Comparison of ENCODE assay signal across 8 cellular contexts in the genomic region with DNA sequence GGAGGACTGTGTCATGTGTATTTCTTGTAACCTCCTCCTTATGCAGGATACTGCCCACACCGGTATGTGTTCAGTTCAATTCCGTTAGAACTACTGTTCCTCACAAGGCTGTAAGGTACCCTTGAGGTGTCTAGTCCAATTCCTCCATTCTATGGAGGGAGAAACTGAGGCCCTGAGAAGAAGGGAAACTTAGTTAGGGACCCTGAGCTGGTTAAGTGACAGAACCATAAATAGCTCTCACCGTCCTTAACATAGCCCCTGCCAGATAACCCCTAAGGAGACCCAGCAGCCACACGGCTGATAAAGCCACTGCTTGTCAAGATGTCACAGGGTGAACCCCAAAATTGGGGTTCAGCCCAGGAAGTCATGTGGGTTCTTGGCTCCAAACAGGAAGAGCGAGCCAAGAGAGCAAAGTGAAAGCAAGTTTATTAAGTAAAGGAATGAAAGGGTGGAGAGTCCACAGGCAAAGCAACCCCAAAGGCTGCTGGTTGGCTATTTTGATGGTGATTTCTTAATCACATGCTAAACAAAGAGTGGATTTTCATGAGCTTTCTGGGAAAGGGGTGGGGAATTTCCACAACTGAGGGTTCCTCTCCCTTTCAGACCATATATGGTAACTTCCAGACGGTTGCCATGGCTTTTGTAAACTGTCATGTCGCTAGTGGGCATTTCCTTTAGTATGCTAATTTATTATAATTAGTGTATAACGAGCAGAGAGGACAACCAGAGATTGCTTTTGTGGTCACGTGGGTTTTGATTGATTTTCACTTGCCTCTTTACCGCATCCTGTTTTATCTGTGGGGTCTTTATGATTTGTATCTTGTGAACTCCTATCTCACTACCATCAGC.
DNase-seq lines count a peak whose midpoint lies in the region; ATAC-seq, FAIRE-seq and TF ChIP-seq lines count a peak whose summit lies in the region.

No MANE protein-coding gene starts in this region.

- POLR2A ChIA-PET in GM12878 (lab: Charles Lee), result interaction anchor here (0.7 to 1.9 kb wide), 4 partner anchors 14 to 113 kb away, joined by 3 to 6 read pairs (median 4); no protein-coding TSS in a partner anchor

- TF ChIP-seq EP300 in GM12878 (IDR thresholded peaks at IDR 0.05; ENCODE audit: borderline replicate concordance in 1 of 2, control insufficient read depth in 1 of 2, low read depth in 2 of 2, low read length in 2 of 2), result no peak

- H3K4me3 ChIP-seq in GM12878, result peak overlapping the region; percentile 43; the same call in 1 of the 2 replicates

- no peak for TF ChIP-seq RAD21 in GM12878 (IDR thresholded peaks at IDR 0.05; ENCODE audit: insufficient read depth, low read depth, low read length)

- H3K36me3 ChIP-seq in GM12878 (ENCODE audit: control insufficient read depth in 2 of 2, insufficient read depth in 2 of 2, low read length in 1 of 2), result no peaks in the 10 kb centered on the region

- 14% methylated on average over 10 of the region's 10 CpGs for WGBS in GM12878 (ENCODE audit: insufficient coverage, insufficient replicate concordance, low lambda C conversion rate, missing lambda C conversion rate)

- H4K20me1 ChIP-seq in GM12878 (ENCODE audit: control insufficient read depth, insufficient read depth), result no peaks in the 10 kb centered on the region

- ATAC-seq in GM18517 (IDR thresholded peaks at IDR 0.05; ENCODE audit: unreplicated experiment), result peak; percentile 89
- ATAC-seq in HG02884 (IDR thresholded peaks at IDR 0.05; ENCODE audit: unreplicated experiment), result peak; percentile 73
- ATAC-seq in GM12878, result peak; percentile 93

- in situ Hi-C loops in GM12878 (cut with MboI), result no loop called here

- H3K27me3 ChIP-seq in GM12878 (replicated peaks in 1 of 2; ENCODE audit: control insufficient read depth in 2 of 2, insufficient read depth in 2 of 2, low read length in 1 of 2), result no peaks in the 10 kb centered on the region

- SMC1A ChIA-PET in GM12878 (lab: Charles Lee; ENCODE audit: uncharacterized antibody, unreplicated experiment), result interaction anchor here (0.8 to 2.4 kb wide), 10 partner anchors 8 to 155 kb away, joined by 3 to 7 read pairs (median 3); no protein-coding TSS in a partner anchor

- H3K36me3 Mint-ChIP-seq in T-helper 1 cell treated with Interleukin-12 subunit alpha and Interleukin-12 subunit beta and Interleukin-4 antibody, amounts not matched to agents 30 μg/mL and 1 μg/mL, for 36 hours (ENCODE audit: low read depth), result peaks cover 4% of the 10 kb centered on the region
- no peaks in the 10 kb centered on the region for H3K36me3 Mint-ChIP-seq in immature natural killer cell

- H3K9ac ChIP-seq in GM12878 (ENCODE audit: control insufficient read depth, insufficient read depth, low read length), result peak overlapping the region; percentile 59

- H3K27me3 Mint-ChIP-seq in T-helper 1 cell treated with Interleukin-12 subunit alpha and Interleukin-12 subunit beta and Interleukin-4 antibody, amounts not matched to agents 30 μg/mL and 1 μg/mL, for 36 hours (ENCODE audit: low read depth), result no peaks in the 10 kb centered on the region
- H3K27me3 Mint-ChIP-seq in immature natural killer cell (ENCODE audit: low read depth in 3 of 3), result no peaks in the 10 kb centered on the region

- peaks cover 15% of the 10 kb centered on the region for H3K4me1 ChIP-seq in GM12878 (ENCODE audit: control insufficient read depth, insufficient read depth, low read length)

- H3K4me3 Mint-ChIP-seq in T-helper 1 cell treated with Interleukin-12 subunit alpha and Interleukin-12 subunit beta and Interleukin-4 antibody, amounts not matched to agents 30 μg/mL and 1 μg/mL, for 36 hours, result peak overlapping the region; percentile 73
- H3K4me3 Mint-ChIP-seq in immature natural killer cell, result peak overlapping the region; percentile 87 to 97 (median 95)

- CTCF ChIA-PET in GM12878 (lab: Yijun Ruan, JAX), result interaction anchor here (0.7 to 2.2 kb wide), 8 partner anchors 13 to 774 kb away, joined by 3 to 5 read pairs (median 4); no protein-coding TSS in a partner anchor

- peaks cover 20% of the 10 kb centered on the region for H3K4me1 Mint-ChIP-seq in T-helper 1 cell treated with Interleukin-12 subunit alpha and Interleukin-12 subunit beta and Interleukin-4 antibody, amounts not matched to agents 30 μg/mL and 1 μg/mL, for 36 hours (ENCODE audit: low read depth)
- peaks cover 18 to 20% of the 10 kb centered on the region in 2 donors for H3K4me1 Mint-ChIP-seq in immature natural killer cell

- no peaks in the 10 kb centered on the region; the same call in 2 of the 3 replicates for H3K9me3 ChIP-seq in GM12878 (replicated peaks; ENCODE audit: control insufficient read depth, insufficient read depth, low read length)

- DNase-seq in GM12878 (ENCODE audit: low read depth, low spot score) (peak; percentile 60), immature natural killer cell (peak; percentile 54 to 63 (median 55)), NCI-H524 treated with DMSO at 0.1 percent for 48 hours (lab: John Stamatoyannopoulos, UW) (no peak), NCI-H1092 treated with DMSO at 0.1 percent for 48 hours (lab: John Stamatoyannopoulos, UW) (no peak)
- DNase-seq in stimulated activated CD4-positive, alpha-beta T cell treated with anti-CD3 and anti-CD28 coated beads, Interleukin-12 subunit alpha, Interleukin-12 subunit beta, amount 100 ng/mL, for 48 hours (ENCODE audit: low read depth in 2 of 3, low spot score in 1 of 3), result peak; percentile 9 to 53 (median 23)

- TSS peak; percentile 89 for BruUV-seq in GM12878 (replicated peaks; lab: Mats Ljungman, UMichigan)

- RAD21 ChIA-PET in GM12878 (lab: Charles Lee; ENCODE audit: unreplicated experiment), result interaction anchor here (0.7 to 1.4 kb wide), 3 partner anchors 18 to 120 kb away, joined by 4 to 9 read pairs (median 4); a partner anchor contains a TSS

- no peak for TF ChIP-seq CTCF in GM12878 (IDR thresholded peaks at IDR 0.05 in 2 of 3, conservative IDR thresholded peaks at IDR 0.05 in 1 of 3; ENCODE audit: control insufficient read depth in 2 of 3, extremely low read depth in 1 of 3, insufficient read depth in 1 of 3, low read depth in 3 of 3, low read length in 3 of 3)

- peak overlapping the region; percentile 96 for H3K4me2 ChIP-seq in GM12878 (ENCODE audit: control insufficient read depth, insufficient read depth)

- H2AFZ ChIP-seq in GM12878 (ENCODE audit: control insufficient read depth, low read depth, low read length), result peak overlapping the region; percentile 94

- peaks cover 5% of the 10 kb centered on the region for H3K9me3 Mint-ChIP-seq in T-helper 1 cell treated with Interleukin-12 subunit alpha and Interleukin-12 subunit beta and Interleukin-4 antibody, amounts not matched to agents 30 μg/mL and 1 μg/mL, for 36 hours
- H3K9me3 Mint-ChIP-seq in immature natural killer cell, result no peaks in the 10 kb centered on the region

- H3K27ac Mint-ChIP-seq in T-helper 1 cell treated with Interleukin-12 subunit alpha and Interleukin-12 subunit beta and Interleukin-4 antibody, amounts not matched to agents 30 μg/mL and 1 μg/mL, for 36 hours, result peak overlapping the region; percentile 95
- H3K27ac Mint-ChIP-seq in immature natural killer cell, result peak overlapping the region; percentile 83 to 93 (median 90)

- no peaks in the 10 kb centered on the region for H3K79me2 ChIP-seq in GM12878 (ENCODE audit: control insufficient read depth, insufficient read depth, low read length)

- peak; percentile 92 for FAIRE-seq in GM12878 (lab: Jason Lieb, UNC)

- TF ChIP-seq POLR2A in GM12878 (IDR thresholded peaks at IDR 0.05; ENCODE audit: low read depth, low read length), result peak; percentile 61

- H3K27ac ChIP-seq in GM12878 (ENCODE audit: control insufficient read depth, insufficient read depth), result peak overlapping the region; percentile 59

- intact Hi-C loops in GM12878 (cut with micrococcal nuclease; ENCODE audit: unreplicated experiment), result no loop called here

TF ChIP-seq in GM12878, 131 proteins besides CTCF, POLR2A, EP300 and RAD21 (continues in another document):
- TF ChIP-seq KDM1A (IDR thresholded peaks at IDR 0.05; ENCODE audit: borderline replicate concordance), result no peak
- TF ChIP-seq, protein P1, sequence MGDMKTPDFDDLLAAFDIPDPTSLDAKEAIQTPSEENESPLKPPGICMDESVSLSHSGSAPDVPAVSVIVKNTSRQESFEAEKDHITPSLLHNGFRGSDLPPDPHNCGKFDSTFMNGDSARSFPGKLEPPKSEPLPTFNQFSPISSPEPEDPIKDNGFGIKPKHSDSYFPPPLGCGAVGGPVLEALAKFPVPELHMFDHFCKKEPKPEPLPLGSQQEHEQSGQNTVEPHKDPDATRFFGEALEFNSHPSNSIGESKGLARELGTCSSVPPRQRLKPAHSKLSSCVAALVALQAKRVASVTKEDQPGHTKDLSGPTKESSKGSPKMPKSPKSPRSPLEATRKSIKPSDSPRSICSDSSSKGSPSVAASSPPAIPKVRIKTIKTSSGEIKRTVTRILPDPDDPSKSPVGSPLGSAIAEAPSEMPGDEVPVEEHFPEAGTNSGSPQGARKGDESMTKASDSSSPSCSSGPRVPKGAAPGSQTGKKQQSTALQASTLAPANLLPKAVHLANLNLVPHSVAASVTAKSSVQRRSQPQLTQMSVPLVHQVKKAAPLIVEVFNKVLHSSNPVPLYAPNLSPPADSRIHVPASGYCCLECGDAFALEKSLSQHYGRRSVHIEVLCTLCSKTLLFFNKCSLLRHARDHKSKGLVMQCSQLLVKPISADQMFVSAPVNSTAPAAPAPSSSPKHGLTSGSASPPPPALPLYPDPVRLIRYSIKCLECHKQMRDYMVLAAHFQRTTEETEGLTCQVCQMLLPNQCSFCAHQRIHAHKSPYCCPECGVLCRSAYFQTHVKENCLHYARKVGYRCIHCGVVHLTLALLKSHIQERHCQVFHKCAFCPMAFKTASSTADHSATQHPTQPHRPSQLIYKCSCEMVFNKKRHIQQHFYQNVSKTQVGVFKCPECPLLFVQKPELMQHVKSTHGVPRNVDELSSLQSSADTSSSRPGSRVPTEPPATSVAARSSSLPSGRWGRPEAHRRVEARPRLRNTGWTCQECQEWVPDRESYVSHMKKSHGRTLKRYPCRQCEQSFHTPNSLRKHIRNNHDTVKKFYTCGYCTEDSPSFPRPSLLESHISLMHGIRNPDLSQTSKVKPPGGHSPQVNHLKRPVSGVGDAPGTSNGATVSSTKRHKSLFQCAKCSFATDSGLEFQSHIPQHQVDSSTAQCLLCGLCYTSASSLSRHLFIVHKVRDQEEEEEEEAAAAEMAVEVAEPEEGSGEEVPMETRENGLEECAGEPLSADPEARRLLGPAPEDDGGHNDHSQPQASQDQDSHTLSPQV (IDR thresholded peaks at IDR 0.05), result no peak
- TF ChIP-seq PAX8 (IDR thresholded peaks at IDR 0.05), result no peak
- TF ChIP-seq SIN3A (IDR thresholded peaks at IDR 0.05; ENCODE audit: low read depth, low read length), result no peak
- no peak for TF ChIP-seq GATAD2B (conservative IDR thresholded peaks at IDR 0.05; ENCODE audit: low read depth)
- no peak for TF ChIP-seq TARDBP (IDR thresholded peaks at IDR 0.05; ENCODE audit: borderline replicate concordance)

Comparison
In these comparisons a context has a peak if more than half of its experiments do, and no peak if none do; other contexts are left out.
1. DNase-seq: peak in GM12878 (single experiment), immature natural killer cell (3 of 3) and stimulated activated CD4-positive, alpha-beta T cell treated with anti-CD3 and anti-CD28 coated beads, Interleukin-12 subunit alpha, Interleukin-12 subunit beta, amount 100 ng/mL, for 48 hours (3 of 3); none in NCI-H524 treated with DMSO at 0.1 percent for 48 hours (single experiment) and NCI-H1092 treated with DMSO at 0.1 percent for 48 hours (single experiment).
2. Peak in every context shown above with its lines, with median percentiles within 50 percentile points of each other: ATAC-seq.